In the genomic region with DNA sequence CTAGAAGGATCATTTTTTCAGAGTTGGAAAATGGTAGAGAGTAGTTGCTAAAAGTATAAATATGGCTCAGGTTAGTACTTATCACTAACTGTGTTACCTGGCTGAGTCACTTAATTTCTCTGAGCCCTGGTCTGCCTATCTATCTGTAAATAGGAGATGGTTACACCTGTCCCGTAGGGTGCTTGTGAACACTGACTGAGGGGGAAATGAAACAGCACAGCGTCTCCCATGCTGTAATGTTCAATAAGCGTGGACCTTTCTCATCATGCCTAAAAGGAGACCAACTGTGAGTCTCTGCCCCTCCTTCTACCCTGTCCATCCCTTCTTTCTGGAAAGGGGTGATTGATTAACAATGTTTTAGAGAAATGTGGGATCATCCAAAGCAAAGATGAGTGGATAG, we compare ENCODE assay signal across 26 cellular contexts.
"Had no signal": no experiment of that assay in that cellular context is flagged by ENCODE, and none has a peak within 500 bp of the region (broad histone marks: within the 10 kb centered on the region; RNA-seq: fewer than 3 reads in every experiment).

No MANE protein-coding gene starts in this region.

- H3K27me3 Mint-ChIP-seq: activated CD8-positive, alpha-beta T cell treated with anti-CD3 and anti-CD28 coated beads for 36 hours had no signal

- ATAC-seq: activated CD8-positive, alpha-beta T cell treated with anti-CD3 and anti-CD28 coated beads for 36 hours; body of pancreas; gastrocnemius medialis; left ventricle myocardium superior; sciatic nerve had no signal

- DNase-seq: activated CD4-positive, alpha-beta T cell treated with anti-CD3 and anti-CD28 coated beads, Interleukin-2, amount 10 ng/mL, durations not matched to agents 7 days and 5 days; activated CD4-positive, CD25-positive, alpha-beta regulatory T cell treated with anti-CD3 and anti-CD28 coated beads, Interleukin-2, amount 50 U/mL, for 72 hours; activated CD8-positive, alpha-beta T cell treated with anti-CD3 and anti-CD28 coated beads for 36 hours; activated naive CD4-positive, alpha-beta T cell; activated naive CD8-positive, alpha-beta T cell treated with anti-CD3 and anti-CD28 coated beads, Interleukin-2, amount 10 ng/mL, durations not matched to agents 7 days and 5 days; activated T-cell treated with anti-CD3 and anti-CD28 coated beads, Interleukin-2, amount 50 U/mL, for 1 hour; amygdala; body of pancreas; cortex of kidney; endodermal cell; esophagus squamous epithelium; gastrocnemius medialis; hypothalamus; left ventricle myocardium superior; mammary epithelial cell; nephron progenitor cell; occipital lobe; small intestine; stimulated activated CD4-positive, alpha-beta T cell treated with anti-CD3 and anti-CD28 coated beads, Interleukin-2, amount 100 ng/mL, for 24 hours; stimulated activated naive CD4-positive, alpha-beta T cell; testis; trophoblast cell had no signal

- H3K27ac Mint-ChIP-seq: activated CD4-positive, alpha-beta T cell treated with anti-CD3 and anti-CD28 coated beads, Interleukin-2, amount 10 ng/mL, durations not matched to agents 7 days and 5 days; activated CD8-positive, alpha-beta T cell treated with anti-CD3 and anti-CD28 coated beads for 36 hours; activated naive CD8-positive, alpha-beta T cell treated with anti-CD3 and anti-CD28 coated beads, Interleukin-2, amount 10 ng/mL, durations not matched to agents 7 days and 5 days; endodermal cell; nephron progenitor cell; T-helper 2 cell treated with Interferon-gamma antibody and Interleukin-4, amounts not matched to agents 5 μg/mL and 100 μg/mL, for 36 hours had no signal

- H3K27me3 ChIP-seq: body of pancreas, esophagus squamous epithelium, gastrocnemius medialis, testis, vagina had no signal

- H3K9me3 Mint-ChIP-seq: activated CD4-positive, alpha-beta T cell treated with anti-CD3 and anti-CD28 coated beads, Interleukin-2, amount 10 ng/mL, durations not matched to agents 7 days and 5 days; activated CD8-positive, alpha-beta T cell treated with anti-CD3 and anti-CD28 coated beads for 36 hours; activated naive CD8-positive, alpha-beta T cell treated with anti-CD3 and anti-CD28 coated beads, Interleukin-2, amount 10 ng/mL, durations not matched to agents 7 days and 5 days; T-helper 2 cell treated with Interferon-gamma antibody and Interleukin-4, amounts not matched to agents 5 μg/mL and 100 μg/mL, for 36 hours had no signal

- H3K9me3 ChIP-seq: body of pancreas, esophagus squamous epithelium, gastrocnemius medialis, testis, vagina had no signal

- H3K4me3 Mint-ChIP-seq: activated CD4-positive, alpha-beta T cell treated with anti-CD3 and anti-CD28 coated beads, Interleukin-2, amount 10 ng/mL, durations not matched to agents 7 days and 5 days; activated CD8-positive, alpha-beta T cell treated with anti-CD3 and anti-CD28 coated beads for 36 hours; activated naive CD8-positive, alpha-beta T cell treated with anti-CD3 and anti-CD28 coated beads, Interleukin-2, amount 10 ng/mL, durations not matched to agents 7 days and 5 days; endodermal cell; nephron progenitor cell; T-helper 2 cell treated with Interferon-gamma antibody and Interleukin-4, amounts not matched to agents 5 μg/mL and 100 μg/mL, for 36 hours had no signal

- H3K36me3 ChIP-seq: cardiac muscle cell, esophagus squamous epithelium, gastrocnemius medialis, vagina had no signal

- H3K4me3 ChIP-seq: body of pancreas, cardiac muscle cell, esophagus squamous epithelium, gastrocnemius medialis, testis, vagina had no signal
